8 cellular contexts compared by ENCODE assay signal in genomic region chr10:125060851-125061556, GRCh38.
DNase-seq lines count a peak whose midpoint lies in the region; ATAC-seq and TF ChIP-seq lines count a peak whose summit lies in the region.

No MANE protein-coding gene starts in this region.

- H3K27ac Mint-ChIP-seq in activated naive CD4-positive, alpha-beta T cell treated with anti-CD3 and anti-CD28 coated beads for 36 hours = no peak overlapping the region

- no peaks in the 10 kb centered on the region for H3K27me3 ChIP-seq in uterus

- H3K27me3 Mint-ChIP-seq in activated naive CD4-positive, alpha-beta T cell treated with anti-CD3 and anti-CD28 coated beads for 36 hours (ENCODE audit: low read depth) = peaks cover 13% of the 10 kb centered on the region

- peaks cover 44 to 66% of the 10 kb centered on the region in 2 donors for H3K4me1 ChIP-seq in uterus

- intact Hi-C loops in activated naive CD4-positive, alpha-beta T cell treated with anti-CD3 and anti-CD28 coated beads for 36 hours (cut with micrococcal nuclease) = loop anchor here (1.0 to 5.0 kb wide), 2 partner anchors 69 to 531 kb away; no protein-coding TSS in a partner anchor
- intact Hi-C loops in uterus (cut with DNase I; ENCODE audit: low total_unique reads) = no loop called here

- H3K36me3 ChIP-seq in uterus = no peaks in the 10 kb centered on the region

- peak; percentile 16 for DNase-seq in SIG-M5 treated with dmso at 0.1 percent for 504 hours (lab: John Stamatoyannopoulos, UW; ENCODE audit: unreplicated experiment)
- no peak for DNase-seq in SIG-M5 (lab: John Stamatoyannopoulos, UW)
- peak; percentile 33 for DNase-seq in NCI-H510A (lab: John Stamatoyannopoulos, UW)
- peak; percentile 68 for DNase-seq in activated naive CD4-positive, alpha-beta T cell treated with anti-CD3 and anti-CD28 coated beads for 36 hours
- DNase-seq in globus pallidus (ENCODE audit: low spot score) = peak; percentile 89
- DNase-seq in occipital lobe (lab: John Stamatoyannopoulos, UW) = peak; percentile 64
- DNase-seq in uterus = peak; percentile 79 to 88

- no peak for ATAC-seq in HG02840 (IDR thresholded peaks at IDR 0.05; ENCODE audit: low FRiP score, unreplicated experiment)

- no peak overlapping the region for H3K4me3 Mint-ChIP-seq in activated naive CD4-positive, alpha-beta T cell treated with anti-CD3 and anti-CD28 coated beads for 36 hours

- peaks cover 15% of the 10 kb centered on the region for H3K4me1 Mint-ChIP-seq in activated naive CD4-positive, alpha-beta T cell treated with anti-CD3 and anti-CD28 coated beads for 36 hours (ENCODE audit: low read depth)

- H3K9me3 ChIP-seq in uterus = no peaks in the 10 kb centered on the region

- H3K36me3 Mint-ChIP-seq in activated naive CD4-positive, alpha-beta T cell treated with anti-CD3 and anti-CD28 coated beads for 36 hours (ENCODE audit: low read depth) = no peaks in the 10 kb centered on the region

- TF ChIP-seq POLR2A in uterus (IDR thresholded peaks at IDR 0.05) = no peak

- TF ChIP-seq CTCF in uterus (IDR thresholded peaks at IDR 0.05) = peak; percentile 85 to 92 (median 88)

- peak overlapping the region; percentile 91 to 99 for H3K27ac ChIP-seq in uterus

- H3K4me3 ChIP-seq in uterus = peak overlapping the region in 1 of 2 donors; percentile 4

- CTCF ChIA-PET in activated naive CD4-positive, alpha-beta T cell treated with anti-CD3 and anti-CD28 coated beads for 36 hours (lab: Charles Lee) = interaction anchor here (1.0 to 3.3 kb wide), 6 partner anchors 8 to 216 kb away, joined by 3 to 18 read pairs (median 4); no protein-coding TSS in a partner anchor

- H3K9me3 Mint-ChIP-seq in activated naive CD4-positive, alpha-beta T cell treated with anti-CD3 and anti-CD28 coated beads for 36 hours = no peaks in the 10 kb centered on the region
